28 cellular contexts compared by ENCODE assay signal in genomic region chr2:86429335-86429734, GRCh38.
"Had no signal": no experiment of that assay in that cellular context is flagged by ENCODE, and none has a peak within 500 bp of the region (broad histone marks: within the 10 kb centered on the region; RNA-seq: fewer than 3 reads in every experiment).

No MANE protein-coding gene starts in this region.

- H3K9me3 ChIP-seq: ovary, suprapubic skin, testis, tibial artery, upper lobe of right lung, uterus had no signal

- H2AFZ ChIP-seq: neural progenitor cell, parathyroid adenoma had no signal

- H3K27ac ChIP-seq: neural progenitor cell, ovary, parathyroid adenoma, psoas muscle, skin epidermis, spleen, suprapubic skin, testis, tibial artery, transverse colon, upper lobe of right lung, uterus had no signal

- H3K4me2 ChIP-seq: neural progenitor cell, smooth muscle cell had no signal

- H3K36me3 ChIP-seq: neural progenitor cell, ovary, spleen, suprapubic skin, tibial artery, transverse colon, upper lobe of right lung, uterus had no signal

- H3K27me3 ChIP-seq: ovary, spleen, suprapubic skin, testis, tibial artery, upper lobe of right lung, uterus had no signal

- DNase-seq: natural killer cell; occipital lobe; ovary; posterior cingulate gyrus; psoas muscle; right cardiac atrium; spleen; stimulated activated CD4-positive, alpha-beta T cell treated with anti-CD3 and anti-CD28 coated beads, Interleukin-12 subunit alpha, Interleukin-12 subunit beta, amount 100 ng/mL, for 4 hours; stimulated activated CD4-positive, alpha-beta T cell treated with anti-CD3 and anti-CD28 coated beads, Interleukin-1b, Interleukin-23, amount 100 ng/mL, for 48 hours; stimulated activated CD4-positive, alpha-beta T cell treated with anti-CD3 and anti-CD28 coated beads, Interleukin-4, amount 100 ng/mL, for 1 hour; stimulated activated CD4-positive, alpha-beta T cell treated with anti-CD3 and anti-CD28 coated beads, Interleukin-4, amount 100 ng/mL, for 4 hours; stimulated activated CD8-positive, alpha-beta memory T cell treated with anti-CD3 and anti-CD28 coated beads, Interleukin-4, amount 100 ng/mL, for 48 hours; stimulated activated naive CD4-positive, alpha-beta T cell; stimulated activated naive CD8-positive, alpha-beta T cell treated with anti-CD3 and anti-CD28 coated beads, Interleukin-15, amount 100 ng/mL, for 72 hours; stimulated activated naive CD8-positive, alpha-beta T cell treated with anti-CD3 and anti-CD28 coated beads, Interleukin-15, Interleukin-2, amounts not matched to agents 100 U/mL and 50 U/mL, for 24 hours; substantia nigra; testis; tibial artery; transverse colon; upper lobe of right lung; uterus had no signal

- H3K4me3 ChIP-seq: neural progenitor cell, ovary, psoas muscle, skin epidermis, smooth muscle cell, spleen, suprapubic skin, testis, tibial artery, transverse colon, upper lobe of right lung, uterus had no signal

- H3K4me1 ChIP-seq: neural progenitor cell, parathyroid adenoma, psoas muscle, spleen, suprapubic skin, testis, tibial artery, transverse colon, upper lobe of right lung, uterus had no signal

- H3K9ac ChIP-seq: neural progenitor cell, parathyroid adenoma had no signal

- ATAC-seq: natural killer cell; psoas muscle; right cardiac atrium; sciatic nerve; stimulated activated memory B cell treated with anti-CD40 and anti-IgM and Interleukin-4, amounts not matched to agents 10 μg/mL and 1 μg/mL and 100 μg/mL, for 72 hours; stimulated activated naive CD8-positive, alpha-beta T cell treated with anti-CD3 and anti-CD28 coated beads, Interleukin-15, amount 100 ng/mL, for 72 hours; stimulated activated naive CD8-positive, alpha-beta T cell treated with anti-CD3 and anti-CD28 coated beads, Interleukin-15, Interleukin-2, amounts not matched to agents 100 U/mL and 50 U/mL, for 24 hours; upper lobe of right lung had no signal
